Comparison of ENCODE assay signal across 8 cellular contexts in genomic region chr1:56644064-56644940, GRCh38. TPM values are rescaled to one million over a fixed set of nuclear protein-coding genes. Genes with fewer than 3 reads are reported as not detected.
DNase-seq lines count a peak whose midpoint lies in the region; ATAC-seq and TF ChIP-seq lines count a peak whose summit lies in the region.

No MANE protein-coding gene starts in this region.

- DNase-seq in CD1c-positive myeloid dendritic cell (ENCODE audit: extremely low spot score) (peak; percentile 2), IMR-90 (peak; percentile 73), cardiac fibroblast (ENCODE audit: low read depth in 2 of 2) (peak; percentile 9 to 13), left lung (peak in 1 of 2 donors; percentile 43), tibial artery (no peak), SJCRH30 (no peak), occipital lobe (lab: John Stamatoyannopoulos, UW) (no peak)

- H3K4ac ChIP-seq in IMR-90 (ENCODE audit: low read depth, low read length) = 0 out of 2 replicates have a peak overlapping the region, but pooled peaks have one; percentile 27

- no peak for TF ChIP-seq POLR2A in IMR-90 (IDR thresholded peaks at IDR 0.05; ENCODE audit: low read depth, low read length)

- peaks cover 0 to 6% of the 10 kb centered on the region in 2 experiments; a peak in 2 of 4 replicates for H3K79me1 ChIP-seq in IMR-90 (ENCODE audit: low read depth in 1 of 2, low read length in 2 of 2)

- H3K14ac ChIP-seq in IMR-90 (replicated peaks; ENCODE audit: low read depth, low read length) = no peak overlapping the region

- H3K27me3 ChIP-seq in IMR-90 (ENCODE audit: control insufficient read depth, insufficient read depth, low read length) (no peaks in the 10 kb centered on the region), left lung (peaks cover 4 to 66% of the 10 kb centered on the region in 2 donors), tibial artery (no peaks in the 10 kb centered on the region), SJCRH30 (no peaks in the 10 kb centered on the region)

- H3K23ac ChIP-seq in IMR-90 (ENCODE audit: low read depth, low read length) = no peak overlapping the region

- dilution Hi-C loops in IMR-90 (cut with HindIII; ENCODE audit: low sequenced_read_pairs, unreplicated experiment) = no loop called here

- H2BK120ac ChIP-seq in IMR-90 (ENCODE audit: low read depth, low read length) = peak overlapping the region; percentile 33; the same call in 1 of the 2 replicates

- H2BK5ac ChIP-seq in IMR-90 (ENCODE audit: low read depth, low read length, poor library complexity, severe bottlenecking) = no peak overlapping the region

- peak overlapping the region; percentile 26; the same call in 1 of the 2 replicates for H4K91ac ChIP-seq in IMR-90 (ENCODE audit: insufficient read depth, low read depth, low read length)

- H2AK5ac ChIP-seq in IMR-90 (ENCODE audit: low read depth, low read length) = no peak overlapping the region

- peak overlapping the region in 1 of 2 experiments; percentile 67; a peak in 1 of 4 replicates for H4K8ac ChIP-seq in IMR-90 (ENCODE audit: low read depth in 2 of 2, low read length in 2 of 2)

- CTCF ChIA-PET in IMR-90 (lab: Yijun Ruan, JAX) = interaction anchor here (0.9 to 1.3 kb wide), 2 partner anchors 21 to 177 kb away, joined by 3 read pairs; no protein-coding TSS in a partner anchor

- TF ChIP-seq CTCF in IMR-90 (conservative IDR thresholded peaks at IDR 0.05; ENCODE audit: low read depth, low read length) (no peak), cardiac fibroblast (IDR thresholded peaks at IDR 0.05; ENCODE audit: low read depth, low read length) (no peak), left lung (IDR thresholded peaks at IDR 0.05) (no peak), tibial artery (IDR thresholded peaks at IDR 0.05) (no peak)

- H2AK9ac ChIP-seq in IMR-90 (replicated peaks; ENCODE audit: low read depth, low read length, poor library complexity) = no peak overlapping the region

- H3K4me1 ChIP-seq in IMR-90 (ENCODE audit: control insufficient read depth, insufficient read depth, low read length) = peaks cover 2% of the 10 kb centered on the region; the same call in 1 of the 2 replicates
- H3K4me1 ChIP-seq in left lung = peaks cover 0 to 6% of the 10 kb centered on the region in 2 donors
- peaks cover 0 to 22% (median 4%) of the 10 kb centered on the region in 4 donors for H3K4me1 ChIP-seq in tibial artery
- no peaks in the 10 kb centered on the region for H3K4me1 ChIP-seq in SJCRH30

- intact Hi-C loops in IMR-90 (cut with micrococcal nuclease) (no loop called here), left lung (cut with DNase I) (no loop called here), tibial artery (cut with DNase I; ENCODE audit: low total_unique reads) (no loop called here)

- H3K9me3 ChIP-seq in IMR-90 (ENCODE audit: control insufficient read depth, insufficient read depth, low read length) (no peaks in the 10 kb centered on the region), left lung (no peaks in the 10 kb centered on the region), tibial artery (no peaks in the 10 kb centered on the region), SJCRH30 (replicated peaks) (no peaks in the 10 kb centered on the region)

- H3K18ac ChIP-seq in IMR-90 (ENCODE audit: low read depth, low read length) = peak overlapping the region; percentile 51; the same call in 1 of the 2 replicates

- no peak overlapping the region for H3K56ac ChIP-seq in IMR-90 (ENCODE audit: extremely low read depth, insufficient read depth, low read length)

- H3K36me3 ChIP-seq in IMR-90 (ENCODE audit: control insufficient read depth, insufficient read depth, low read length) = no peaks in the 10 kb centered on the region
- no peaks in the 10 kb centered on the region for H3K36me3 ChIP-seq in left lung
- H3K36me3 ChIP-seq in tibial artery = no peaks in the 10 kb centered on the region
- no peaks in the 10 kb centered on the region for H3K36me3 ChIP-seq in SJCRH30

- no peak for TF ChIP-seq RAD21 in IMR-90 (IDR thresholded peaks at IDR 0.05; ENCODE audit: low read length)

- peak overlapping the region; percentile 99 for H2AFZ ChIP-seq in IMR-90 (replicated peaks; ENCODE audit: low read length, poor library complexity)

- no peak overlapping the region for H2BK15ac ChIP-seq in IMR-90 (ENCODE audit: low read depth, low read length)

- no peaks in the 10 kb centered on the region for H3K9me1 ChIP-seq in IMR-90 (ENCODE audit: insufficient read depth, low read length)

- POLR2A ChIA-PET in IMR-90 (lab: Charles Lee; ENCODE audit: unreplicated experiment) = no interaction called here

- peak overlapping the region; percentile 35 for H3K27ac ChIP-seq in IMR-90 (ENCODE audit: insufficient read depth, low read length)
- H3K27ac ChIP-seq in left lung = no peak overlapping the region
- peak overlapping the region; percentile 77 to 80 for H3K27ac ChIP-seq in tibial artery
- H3K27ac ChIP-seq in SJCRH30 = no peak overlapping the region

- H3K4me3 ChIP-seq in IMR-90 (ENCODE audit: insufficient read depth, low read depth, low read length) (peak overlapping the region; percentile 92), cardiac fibroblast (replicated peaks in 1 of 2; ENCODE audit: low read depth in 2 of 2, low read length in 2 of 2) (peak overlapping the region; percentile 52 to 66), left lung (peak overlapping the region; percentile 40 to 42), tibial artery (peak overlapping the region; percentile 86 to 87), SJCRH30 (no peak overlapping the region)

- no peaks in the 10 kb centered on the region for H4K20me1 ChIP-seq in IMR-90 (ENCODE audit: insufficient read depth, low read length)

- no peak overlapping the region for H4K5ac ChIP-seq in IMR-90 (ENCODE audit: low read depth, low read length)

- H3K9ac ChIP-seq in IMR-90 (ENCODE audit: low read depth, low read length) = peak overlapping the region; percentile 59

- BruUV-seq in IMR-90 (replicated peaks; lab: Mats Ljungman, UMichigan) = no TSS peak

- peak overlapping the region; percentile 75 for H3K4me2 ChIP-seq in IMR-90 (ENCODE audit: low read depth, low read length)

- H2BK20ac ChIP-seq in IMR-90 (ENCODE audit: low read depth, low read length) = no peak overlapping the region

- in situ Hi-C loops in IMR-90 (cut with MboI; ENCODE audit: low sequenced_read_pairs) = no loop called here

- ATAC-seq in IMR-90 (ENCODE audit: low read depth) (peak; percentile 52), left lung (peak; percentile 51), GM21717 (IDR thresholded peaks at IDR 0.05; ENCODE audit: unreplicated experiment) (no peak)

- WGBS in IMR-90 (ENCODE audit: extremely low coverage in 2 of 2, insufficient read length in 1 of 2), 2 experiments = 0 to 100% methylated on average over 1 to 2 of the region's 24 CpGs

TF ChIP-seq in IMR-90, 13 proteins besides CTCF, POLR2A, EP300 and RAD21:
- TF ChIP-seq BHLHE40 (IDR thresholded peaks at IDR 0.05; ENCODE audit: low read depth, low read length) (no peak), RCOR1 (IDR thresholded peaks at IDR 0.05; ENCODE audit: insufficient replicate concordance, low read length) (no peak), CEBPB (IDR thresholded peaks at IDR 0.05; ENCODE audit: low read depth, low read length) (no peak), USF2 (IDR thresholded peaks at IDR 0.05; ENCODE audit: low read depth, low read length) (no peak), CHD1 (IDR thresholded peaks at IDR 0.05; ENCODE audit: low read depth, low read length) (no peak), ELK1 (IDR thresholded peaks at IDR 0.05; ENCODE audit: borderline replicate concordance, low read depth, low read length) (no peak), FOS (IDR thresholded peaks at IDR 0.05; ENCODE audit: low read depth, low read length) (no peak), SMC3 (IDR thresholded peaks at IDR 0.05; ENCODE audit: low read depth, low read length) (no peak)

RNA-seq across cellular contexts. Expression of gene PRKAA2, which starts 0.8 kb away (rescaled TPM):
- total RNA-seq in IMR-90 (2012; rRNA removed) (1.4 and 2.2 TPM in 2 replicates), left lung (1 to 10 TPM; 1.4 to 1.5 TPM), occipital lobe (35.2 TPM)
- polyA plus RNA-seq in IMR-90 (2012; rRNA removed) = 0.56 and 0.72 TPM in 2 replicates
- 0.11 and 0.15 TPM in 2 replicates for polyA plus RNA-seq in IMR-90 (2012; cell fraction: cytosol; rRNA removed)
- 0.18 and 2.3 TPM in 2 replicates for polyA plus RNA-seq in IMR-90 (2012; cell fraction: nucleus; rRNA removed; ENCODE audit: low replicate concordance)
- total RNA-seq in SJCRH30 (2014; rRNA removed; shearing (Covaris generic)) = not detected in 2 replicates

Comparison
In these comparisons a context has a peak if more than half of its experiments do, and no peak if none do; other contexts are left out.
1. DNase-seq: peak in CD1c-positive myeloid dendritic cell (single experiment), IMR-90 (single experiment) and cardiac fibroblast (2 of 2); none in tibial artery (0 of 2), SJCRH30 (0 of 2) and occipital lobe (single experiment).
2. H3K27ac ChIP-seq: peak in IMR-90 (single experiment) and tibial artery (2 of 2); none in left lung (0 of 2) and SJCRH30 (single experiment).
3. RNA of gene PRKAA2, which starts 0.8 kb away (total RNA-seq): 35.2 TPM in occipital lobe (single experiment); 1.4 to 1.5 TPM in left lung, 1.4 to 2.2 TPM in IMR-90 and not detected in SJCRH30; every median in the first group is over 10 times any median in the second.